32 cellular contexts compared by ENCODE assay signal in genomic region chr4:167956676-167957075, GRCh38.
DNase-seq lines count a peak whose midpoint lies in the region; ATAC-seq and TF ChIP-seq lines count a peak whose summit lies in the region.
"Had no signal": no experiment of that assay in that cellular context is flagged by ENCODE, and none has a peak within 500 bp of the region (broad histone marks: within the 10 kb centered on the region; RNA-seq: fewer than 3 reads in every experiment).

No MANE protein-coding gene starts in this region.

- no peak overlapping the region for H3K4me3 ChIP-seq in astrocyte of the cerebellum (ENCODE audit: low read depth, low read length)
- no peak overlapping the region for H3K4me3 ChIP-seq in fibroblast of mammary gland (ENCODE audit: control insufficient read depth, low read depth, low read length)
- no peak overlapping the region for H3K4me3 ChIP-seq in CD4-positive, alpha-beta memory T cell (ENCODE audit: low read length in 2 of 2)
- H3K4me3 ChIP-seq: GM12878, hepatocyte, lung, pancreas, skin epidermis had no signal

- H3K27ac Mint-ChIP-seq in activated naive CD8-positive, alpha-beta T cell treated with anti-CD3 and anti-CD28 coated beads, Interleukin-2, amount 50 U/mL, for 24 hours = no peak overlapping the region
- no peak overlapping the region for H3K27ac Mint-ChIP-seq in CD4-positive, alpha-beta memory T cell
- H3K27ac Mint-ChIP-seq: CD8-positive, alpha-beta memory T cell; natural killer cell treated with Interleukin-12 subunit alpha and Interleukin-12 subunit beta and Interleukin-15 and Interleukin-18, amount 100 ng/mL, for 72 hours; stimulated activated naive B cell treated with anti-CD40 and anti-IgM and Interleukin-4, amounts not matched to agents 10 μg/mL and 1 μg/mL and 100 μg/mL, for 72 hours had no signal

- CTCF ChIA-PET in CD4-positive, alpha-beta memory T cell (lab: Charles Lee; ENCODE audit: partially characterized antibody) = no interaction called here

- no peaks in the 10 kb centered on the region for H3K36me3 Mint-ChIP-seq in activated naive CD8-positive, alpha-beta T cell treated with anti-CD3 and anti-CD28 coated beads, Interleukin-2, amount 50 U/mL, for 24 hours (ENCODE audit: low read depth)
- H3K36me3 Mint-ChIP-seq in CD4-positive, alpha-beta memory T cell = peaks cover 0 to 3% of the 10 kb centered on the region in 2 donors
- H3K36me3 Mint-ChIP-seq: CD8-positive, alpha-beta memory T cell; stimulated activated naive B cell treated with anti-CD40 and anti-IgM and Interleukin-4, amounts not matched to agents 10 μg/mL and 1 μg/mL and 100 μg/mL, for 72 hours had no signal

- H3K27me3 Mint-ChIP-seq in activated naive CD8-positive, alpha-beta T cell treated with anti-CD3 and anti-CD28 coated beads, Interleukin-2, amount 50 U/mL, for 24 hours = no peaks in the 10 kb centered on the region
- H3K27me3 Mint-ChIP-seq in CD4-positive, alpha-beta memory T cell = peaks cover 0 to 1% of the 10 kb centered on the region in 2 donors
- H3K27me3 Mint-ChIP-seq: CD8-positive, alpha-beta memory T cell; natural killer cell treated with Interleukin-12 subunit alpha and Interleukin-12 subunit beta and Interleukin-15 and Interleukin-18, amount 100 ng/mL, for 72 hours; stimulated activated naive B cell treated with anti-CD40 and anti-IgM and Interleukin-4, amounts not matched to agents 10 μg/mL and 1 μg/mL and 100 μg/mL, for 72 hours had no signal

- ATAC-seq in activated naive CD8-positive, alpha-beta T cell treated with anti-CD3 and anti-CD28 coated beads, Interleukin-2, amount 50 U/mL, for 24 hours = no peak
- ATAC-seq: activated T-cell treated with anti-CD3 and anti-CD28 coated beads, Interleukin-2, amount 50 U/mL, for 4 hours; GM12878; natural killer cell treated with Interleukin-12 subunit alpha and Interleukin-12 subunit beta and Interleukin-15 and Interleukin-18, amount 100 ng/mL, for 72 hours; pancreas; stimulated activated naive B cell treated with anti-CD40 and anti-IgM and Interleukin-4, amounts not matched to agents 10 μg/mL and 1 μg/mL and 100 μg/mL, for 72 hours had no signal

- POLR2A ChIA-PET in CD4-positive, alpha-beta memory T cell (lab: Charles Lee; ENCODE audit: partially characterized antibody) = no interaction called here

- no peaks in the 10 kb centered on the region for H3K9me3 ChIP-seq in CD4-positive, alpha-beta memory T cell (ENCODE audit: control insufficient read depth in 1 of 2, low read length in 2 of 2)
- H3K9me3 ChIP-seq: BE2C, pancreas had no signal

- H3K9me3 Mint-ChIP-seq in activated naive CD8-positive, alpha-beta T cell treated with anti-CD3 and anti-CD28 coated beads, Interleukin-2, amount 50 U/mL, for 24 hours = peaks cover 19% of the 10 kb centered on the region
- peaks cover 2 to 26% (median 16%) of the 10 kb centered on the region in 8 donors for H3K9me3 Mint-ChIP-seq in CD4-positive, alpha-beta memory T cell

- no peak for TF ChIP-seq CTCF in astrocyte of the cerebellum (IDR thresholded peaks at IDR 0.05; ENCODE audit: low read depth, low read length, missing control alignments)
- TF ChIP-seq CTCF in fibroblast of mammary gland (conservative IDR thresholded peaks at IDR 0.05; ENCODE audit: control insufficient read depth, insufficient read depth, low read depth, low read length) = no peak

- H3K4me3 Mint-ChIP-seq in activated naive CD8-positive, alpha-beta T cell treated with anti-CD3 and anti-CD28 coated beads, Interleukin-2, amount 50 U/mL, for 24 hours = no peak overlapping the region
- no peak overlapping the region for H3K4me3 Mint-ChIP-seq in CD4-positive, alpha-beta memory T cell
- H3K4me3 Mint-ChIP-seq: activated T-cell treated with anti-CD3 and anti-CD28 coated beads, Interleukin-2, amount 50 U/mL, for 4 hours; CD8-positive, alpha-beta memory T cell; natural killer cell treated with Interleukin-12 subunit alpha and Interleukin-12 subunit beta and Interleukin-15 and Interleukin-18, amount 100 ng/mL, for 72 hours; stimulated activated naive B cell treated with anti-CD40 and anti-IgM and Interleukin-4, amounts not matched to agents 10 μg/mL and 1 μg/mL and 100 μg/mL, for 72 hours had no signal

- H3K27ac ChIP-seq in CD4-positive, alpha-beta memory T cell (ENCODE audit: low read depth, low read length) = no peak overlapping the region
- H3K27ac ChIP-seq: epithelial cell of prostate, hepatocyte, pancreas, skin epidermis had no signal

- H3K27me3 ChIP-seq in CD4-positive, alpha-beta memory T cell (ENCODE audit: insufficient read depth, low read length) = no peaks in the 10 kb centered on the region
- H3K27me3 ChIP-seq: BE2C, hepatocyte, pancreas had no signal

- intact Hi-C loops in CD4-positive, alpha-beta memory T cell (cut with micrococcal nuclease) = no loop called here

- H3K4me1 Mint-ChIP-seq in activated naive CD8-positive, alpha-beta T cell treated with anti-CD3 and anti-CD28 coated beads, Interleukin-2, amount 50 U/mL, for 24 hours = no peaks in the 10 kb centered on the region
- no peaks in the 10 kb centered on the region for H3K4me1 Mint-ChIP-seq in CD4-positive, alpha-beta memory T cell
- H3K4me1 Mint-ChIP-seq: CD8-positive, alpha-beta memory T cell; stimulated activated naive B cell treated with anti-CD40 and anti-IgM and Interleukin-4, amounts not matched to agents 10 μg/mL and 1 μg/mL and 100 μg/mL, for 72 hours had no signal

- peak; percentile 17 for DNase-seq in HT1080 (ENCODE audit: low read depth)
- DNase-seq in astrocyte of the cerebellum (ENCODE audit: low read depth) = peak; percentile 4
- peak; percentile 18 for DNase-seq in fibroblast of mammary gland (ENCODE audit: low read depth)
- DNase-seq in non-pigmented ciliary epithelial cell (ENCODE audit: low read depth) = peak; percentile 32
- no peak for DNase-seq in activated naive CD8-positive, alpha-beta T cell treated with anti-CD3 and anti-CD28 coated beads, Interleukin-2, amount 50 U/mL, for 24 hours
- DNase-seq in HT-29 (ENCODE audit: low spot score) = no peak
- no peak for DNase-seq in CD4-positive, alpha-beta memory T cell
- DNase-seq in DMS79 treated with DMSO at 0.1 percent for 48 hours (lab: John Stamatoyannopoulos, UW) = no peak
- DNase-seq: activated CD4-positive, alpha-beta T cell treated with anti-CD3 and anti-CD28 coated beads, Interleukin-2, amount 50 U/mL, for 1 hour; activated CD4-positive, CD25-positive, alpha-beta regulatory T cell; activated gamma-delta T cell treated with Interleukin-2 at 50 U/mL for 16 hours; activated T-cell treated with anti-CD3 and anti-CD28 coated beads, Interleukin-2, amount 50 U/mL, for 4 hours; BE2C; CD8-positive, alpha-beta memory T cell; DMS 273 treated with DMSO at 0.1 percent for 48 hours; Kasumi-1; MV-4-11; NCI-H1436 treated with DMSO at 0.1 percent for 48 hours; NCI-H2107; NCI-H446; NCI-H774; pancreas; RPMI8226; stimulated activated naive B cell treated with anti-CD40 and anti-IgM and Interleukin-4, amounts not matched to agents 10 μg/mL and 1 μg/mL and 100 μg/mL, for 72 hours; substantia nigra; T-helper 1 cell had no signal

- no peaks in the 10 kb centered on the region for H3K4me1 ChIP-seq in CD4-positive, alpha-beta memory T cell (ENCODE audit: insufficient read depth, low read length)
- H3K4me1 ChIP-seq: BE2C, pancreas had no signal

- in situ Hi-C loops in astrocyte of the cerebellum (cut with HindIII; ENCODE audit: low sequenced_read_pairs) = no loop called here

- no peaks in the 10 kb centered on the region for H3K36me3 ChIP-seq in CD4-positive, alpha-beta memory T cell (ENCODE audit: insufficient read depth, low read length)
- H3K36me3 ChIP-seq: BE2C, pancreas had no signal

Comparison
In these comparisons a context has a peak if more than half of its experiments do, and no peak if none do; other contexts are left out.
1. DNase-seq: peak in HT1080 (single experiment), astrocyte of the cerebellum (single experiment), fibroblast of mammary gland (single experiment) and non-pigmented ciliary epithelial cell (single experiment); none in activated naive CD8-positive, alpha-beta T cell treated with anti-CD3 and anti-CD28 coated beads, Interleukin-2, amount 50 U/mL, for 24 hours (single experiment), HT-29 (single experiment), CD4-positive, alpha-beta memory T cell (0 of 5) and DMS79 treated with DMSO at 0.1 percent for 48 hours (single experiment).